ENCODE assay signal across 9 cellular contexts in the genomic region with DNA sequence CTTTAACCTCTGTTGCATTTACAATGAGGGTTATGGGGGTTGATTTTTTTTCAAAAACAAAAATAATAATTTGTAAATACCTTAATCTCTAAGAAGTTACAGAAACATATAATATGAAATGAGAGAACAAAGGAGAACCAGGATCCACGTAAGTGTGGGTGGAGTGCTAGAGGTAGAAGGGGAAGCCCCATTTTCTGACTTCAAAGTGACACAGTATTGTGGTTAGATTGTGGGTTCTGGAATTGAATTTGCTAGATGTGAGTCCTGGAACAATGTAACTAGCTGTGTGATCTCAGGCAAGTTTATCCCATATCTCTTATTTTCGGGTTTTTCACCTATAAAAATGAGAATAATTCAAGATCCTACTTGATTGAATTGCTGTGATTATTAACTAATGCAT.
"Had no signal": no experiment of that assay in that cellular context is flagged by ENCODE, and none has a peak within 500 bp of the region (broad histone marks: within the 10 kb centered on the region; RNA-seq: fewer than 3 reads in every experiment).

No MANE protein-coding gene starts in this region.

- ATAC-seq: left cardiac atrium; naive thymus-derived CD8-positive, alpha-beta T cell had no signal

- H3K36me3 Mint-ChIP-seq: activated naive CD8-positive, alpha-beta T cell treated with anti-CD3 and anti-CD28 coated beads for 36 hours; naive thymus-derived CD8-positive, alpha-beta T cell had no signal

- H3K4me3 Mint-ChIP-seq: activated CD4-positive, alpha-beta T cell treated with anti-CD3 and anti-CD28 coated beads, Interleukin-2, amount 10 ng/mL, durations not matched to agents 7 days and 5 days; activated naive CD8-positive, alpha-beta T cell treated with anti-CD3 and anti-CD28 coated beads for 36 hours; naive thymus-derived CD8-positive, alpha-beta T cell had no signal

- H3K27ac Mint-ChIP-seq: activated CD4-positive, alpha-beta T cell treated with anti-CD3 and anti-CD28 coated beads, Interleukin-2, amount 10 ng/mL, durations not matched to agents 7 days and 5 days; activated naive CD8-positive, alpha-beta T cell treated with anti-CD3 and anti-CD28 coated beads for 36 hours; naive thymus-derived CD8-positive, alpha-beta T cell had no signal

- H3K9me3 Mint-ChIP-seq: activated CD4-positive, alpha-beta T cell treated with anti-CD3 and anti-CD28 coated beads, Interleukin-2, amount 10 ng/mL, durations not matched to agents 7 days and 5 days; activated naive CD8-positive, alpha-beta T cell treated with anti-CD3 and anti-CD28 coated beads for 36 hours had no signal

- DNase-seq: activated CD4-positive, alpha-beta T cell treated with anti-CD3 and anti-CD28 coated beads, Interleukin-2, amount 10 ng/mL, durations not matched to agents 7 days and 5 days; activated CD4-positive, CD25-positive, alpha-beta regulatory T cell; activated naive CD8-positive, alpha-beta T cell treated with anti-CD3 and anti-CD28 coated beads for 36 hours; dermis blood vessel endothelial cell; left cardiac atrium; naive thymus-derived CD8-positive, alpha-beta T cell; posterior cingulate gyrus; stimulated activated CD4-positive, alpha-beta T cell treated with anti-CD3 and anti-CD28 coated beads, Interleukin-4, amount 100 ng/mL, for 4 hours; stomach had no signal

- H3K4me1 Mint-ChIP-seq: activated CD4-positive, alpha-beta T cell treated with anti-CD3 and anti-CD28 coated beads, Interleukin-2, amount 10 ng/mL, durations not matched to agents 7 days and 5 days; activated naive CD8-positive, alpha-beta T cell treated with anti-CD3 and anti-CD28 coated beads for 36 hours; naive thymus-derived CD8-positive, alpha-beta T cell had no signal

- H3K27me3 Mint-ChIP-seq: activated naive CD8-positive, alpha-beta T cell treated with anti-CD3 and anti-CD28 coated beads for 36 hours had no signal
